Comparison of ENCODE assay signal across 8 cellular contexts in genomic region chr11:121467965-121468364, GRCh38. TPM values are rescaled to one million over a fixed set of nuclear protein-coding genes. Genes with fewer than 3 reads are reported as not detected.
DNase-seq lines count a peak whose midpoint lies in the region; ATAC-seq and TF ChIP-seq lines count a peak whose summit lies in the region.

No MANE protein-coding gene starts in this region.

- H3K9me3 ChIP-seq in PC-9 (ENCODE audit: insufficient read depth, low read depth) (no peaks in the 10 kb centered on the region), smooth muscle cell (replicated peaks; ENCODE audit: low read depth) (no peaks in the 10 kb centered on the region), endodermal cell (ENCODE audit: control insufficient read depth, low read length) (no peaks in the 10 kb centered on the region)

- CTCF ChIA-PET in PC-9 (lab: Charles Lee) = interaction anchor here (0.5 kb wide), 1 partner anchor 24 kb away, joined by 3 read pairs; no protein-coding TSS in a partner anchor

- H3K27me3 Mint-ChIP-seq in endodermal cell (ENCODE audit: insufficient read depth) = no peaks in the 10 kb centered on the region

- H3K4me1 Mint-ChIP-seq in endodermal cell = peaks cover 42% of the 10 kb centered on the region

- no peaks in the 10 kb centered on the region for H3K9me2 ChIP-seq in PC-9 (ENCODE audit: insufficient read depth)

- peaks cover 48% of the 10 kb centered on the region for H3F3A ChIP-seq in PC-9 (ENCODE audit: insufficient read depth, low read depth)
- H3F3A ChIP-seq in smooth muscle cell (ENCODE audit: low read depth) = peaks cover 27% of the 10 kb centered on the region

- TF ChIP-seq CTCF in GM12864 (IDR thresholded peaks at IDR 0.05; ENCODE audit: low read depth, low read length, missing control alignments) (no peak), PC-9 (conservative IDR thresholded peaks at IDR 0.05) (no peak), smooth muscle cell (IDR thresholded peaks at IDR 0.05; ENCODE audit: borderline replicate concordance, insufficient read depth, poor library complexity, severe bottlenecking) (no peak), endodermal cell (conservative IDR thresholded peaks at IDR 0.05) (no peak), omental fat pad (IDR thresholded peaks at IDR 0.05) (no peak)

- POLR2A ChIA-PET in PC-9 (lab: Charles Lee; ENCODE audit: unreplicated experiment) = no interaction called here

- H3K4me1 ChIP-seq in PC-9 (replicated peaks; ENCODE audit: insufficient read depth) = peaks cover 58% of the 10 kb centered on the region
- peaks cover 19% of the 10 kb centered on the region for H3K4me1 ChIP-seq in smooth muscle cell (ENCODE audit: low read depth)
- peaks cover 9% of the 10 kb centered on the region for H3K4me1 ChIP-seq in endodermal cell (ENCODE audit: control insufficient read depth, insufficient read depth, low read length)

- no peak overlapping the region for H3K9ac ChIP-seq in smooth muscle cell (ENCODE audit: low read depth)
- no peak overlapping the region for H3K9ac ChIP-seq in endodermal cell (ENCODE audit: extremely low read depth, low read length, poor library complexity, severe bottlenecking)

- no peaks in the 10 kb centered on the region for H4K20me1 ChIP-seq in PC-9 (ENCODE audit: insufficient read depth)
- H4K20me1 ChIP-seq in smooth muscle cell (ENCODE audit: low read depth) = no peaks in the 10 kb centered on the region

- H3K4me3 ChIP-seq in GM12864 (ENCODE audit: low read depth, low read length) (no peak overlapping the region; the same call in 1 of the 2 replicates), PC-9 (no peak overlapping the region), smooth muscle cell (no peak overlapping the region), endodermal cell (ENCODE audit: low read length) (no peak overlapping the region)

- H3K27ac Mint-ChIP-seq in activated naive CD4-positive, alpha-beta T cell treated with anti-CD3 and anti-CD28 coated beads, Interleukin-2, amount 50 U/mL, for 72 hours = peak overlapping the region; percentile 97 to 98
- H3K27ac Mint-ChIP-seq in endodermal cell = no peak overlapping the region

- peak; percentile 58 for ATAC-seq in GM21723 (IDR thresholded peaks at IDR 0.05; ENCODE audit: unreplicated experiment)
- ATAC-seq in activated naive CD4-positive, alpha-beta T cell treated with anti-CD3 and anti-CD28 coated beads, Interleukin-2, amount 50 U/mL, for 72 hours = peak; percentile 36 to 39
- no peak for ATAC-seq in omental fat pad (ENCODE audit: low FRiP score)

- DNase-seq in GM12864 (ENCODE audit: low read depth) (peak; percentile 90), PC-9 (no peak), smooth muscle cell (lab: John Stamatoyannopoulos, UW; ENCODE audit: unreplicated experiment) (no peak), endodermal cell (no peak), NCI-H146 treated with DMSO at 0.1 percent for 48 hours (lab: John Stamatoyannopoulos, UW; ENCODE audit: unreplicated experiment) (no peak), omental fat pad (ENCODE audit: low spot score) (no peak)
- peak; percentile 67 to 87 for DNase-seq in activated naive CD4-positive, alpha-beta T cell treated with anti-CD3 and anti-CD28 coated beads, Interleukin-2, amount 50 U/mL, for 72 hours (ENCODE audit: low spot score in 2 of 2)

- WGBS in smooth muscle cell (ENCODE audit: low lambda C conversion rate) = 64% methylated on average over 10 of the region's 10 CpGs
- WGBS in endodermal cell (ENCODE audit: insufficient coverage in 1 of 2, insufficient read length in 1 of 2), 2 experiments = 77 to 84% methylated on average over 6 to 10 of the region's 10 CpGs

- no peak overlapping the region for H3K4me3 Mint-ChIP-seq in endodermal cell

- H3K79me2 ChIP-seq in PC-9 (ENCODE audit: low read depth) (no peaks in the 10 kb centered on the region), smooth muscle cell (ENCODE audit: low read depth) (no peaks in the 10 kb centered on the region)

- H3K36me3 ChIP-seq in PC-9 (ENCODE audit: low read depth) (no peaks in the 10 kb centered on the region), smooth muscle cell (ENCODE audit: low read depth) (no peaks in the 10 kb centered on the region), endodermal cell (ENCODE audit: control insufficient read depth, insufficient read depth, low read length) (peaks cover 6% of the 10 kb centered on the region)

- H3K4me2 ChIP-seq in PC-9 (peak overlapping the region; percentile 68), smooth muscle cell (no peak overlapping the region)

- H3K27me3 ChIP-seq in PC-9 (ENCODE audit: insufficient read depth, low read depth) (no peaks in the 10 kb centered on the region), smooth muscle cell (ENCODE audit: low read depth) (no peaks in the 10 kb centered on the region), endodermal cell (ENCODE audit: control insufficient read depth, insufficient read depth, low read length, poor library complexity, severe bottlenecking) (no peaks in the 10 kb centered on the region)

- intact Hi-C loops in PC-9 (cut with micrococcal nuclease; ENCODE audit: unreplicated experiment) = loop anchor here (10.0 kb wide), 2 partner anchors 67 to 923 kb away; no protein-coding TSS in a partner anchor

- H2AFZ ChIP-seq in PC-9 = no peak overlapping the region
- H2AFZ ChIP-seq in smooth muscle cell (ENCODE audit: low read depth) = no peak overlapping the region

- H3K9me3 Mint-ChIP-seq in activated naive CD4-positive, alpha-beta T cell treated with anti-CD3 and anti-CD28 coated beads, Interleukin-2, amount 50 U/mL, for 72 hours = peaks cover 0 to 4% of the 10 kb centered on the region in 2 donors
- no peaks in the 10 kb centered on the region for H3K9me3 Mint-ChIP-seq in endodermal cell

- H3K27ac ChIP-seq in PC-9 (peak overlapping the region; percentile 95), smooth muscle cell (ENCODE audit: low read depth) (peak overlapping the region; percentile 64), endodermal cell (ENCODE audit: low read depth, low read length) (no peak overlapping the region)

- peaks cover 15 to 30% of the 10 kb centered on the region in 2 donors for H3K36me3 Mint-ChIP-seq in activated naive CD4-positive, alpha-beta T cell treated with anti-CD3 and anti-CD28 coated beads, Interleukin-2, amount 50 U/mL, for 72 hours
- peaks cover 8% of the 10 kb centered on the region for H3K36me3 Mint-ChIP-seq in endodermal cell (ENCODE audit: low read depth)

- no TSS peak for BruUV-seq in PC-9 (replicated peaks; lab: Mats Ljungman, UMichigan)

RNA-seq across cellular contexts. Expression of gene SORL1, which starts 15.9 kb away (rescaled TPM):
- total RNA-seq in PC-9 (2021) (4.9 and 6.4 TPM in 2 replicates), smooth muscle cell (5.8 and 6.0 TPM in 2 replicates), endodermal cell (10 to 100 TPM; 56.4 to 57.5 TPM), omental fat pad (10 to 100 TPM in 3 of 4 donors, 1 to 10 TPM in 1; 5.8 to 93.0 (median 11.1) TPM)
- total RNA-seq in activated naive CD4-positive, alpha-beta T cell treated with anti-CD3 and anti-CD28 coated beads, Interleukin-2, amount 50 U/mL, for 72 hours = 100 to 1,000 TPM in 1 of 2 donors, 10 to 100 TPM in 1; 90.4 to 139 TPM
- polyA plus RNA-seq in smooth muscle cell = 1.2 and 2.0 TPM in 2 replicates
- polyA plus RNA-seq in endodermal cell (2013, experiment 1 of 2) = 14.7 TPM
- 15.0 TPM for polyA plus RNA-seq in endodermal cell (2013, experiment 2 of 2)

Comparison
In these comparisons a context has a peak if more than half of its experiments do, and no peak if none do; other contexts are left out.
1. DNase-seq: peak in GM12864 (single experiment) and activated naive CD4-positive, alpha-beta T cell treated with anti-CD3 and anti-CD28 coated beads, Interleukin-2, amount 50 U/mL, for 72 hours (2 of 2); none in PC-9 (0 of 2), smooth muscle cell (single experiment), endodermal cell (single experiment), NCI-H146 treated with DMSO at 0.1 percent for 48 hours (single experiment) and omental fat pad (single experiment).